Comparison of ENCODE assay signal across 11 cellular contexts in the genomic region with DNA sequence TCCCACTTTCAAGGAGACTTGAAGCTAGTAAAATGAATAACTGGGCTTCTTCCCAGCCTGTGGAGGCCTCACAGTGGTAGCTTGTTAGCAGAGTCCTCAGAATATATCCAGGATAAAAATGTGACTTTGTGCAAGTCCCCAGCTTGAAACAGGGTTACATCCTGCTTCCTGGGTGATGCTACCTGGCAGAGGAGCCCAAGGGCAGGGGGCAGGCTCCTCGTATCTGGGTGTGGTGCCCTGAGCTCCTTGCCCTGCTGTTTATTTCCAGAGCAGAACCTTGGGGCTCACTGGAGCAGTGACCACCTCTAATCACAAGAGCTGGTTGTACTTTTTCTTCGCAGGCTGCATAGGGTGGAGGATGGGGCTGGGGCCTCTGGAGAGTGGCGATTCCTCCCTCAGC.
DNase-seq lines count a peak whose midpoint lies in the region; ATAC-seq and TF ChIP-seq lines count a peak whose summit lies in the region.
"Had no signal": no experiment of that assay in that cellular context is flagged by ENCODE, and none has a peak within 500 bp of the region (broad histone marks: within the 10 kb centered on the region; RNA-seq: fewer than 3 reads in every experiment).

No MANE protein-coding gene starts in this region.

- H3K9me3 ChIP-seq in right cardiac atrium (ENCODE audit: control insufficient read depth, low read length) (no peaks in the 10 kb centered on the region), upper lobe of right lung (no peaks in the 10 kb centered on the region), tibial nerve (peaks cover 0 to 5% (median 0%) of the 10 kb centered on the region in 4 donors)
- H3K9me3 ChIP-seq: neutrophil had no signal

- intact Hi-C loops in Right ventricle myocardium superior (cut with DNase I) (no loop called here), right cardiac atrium (cut with DNase I) (no loop called here), upper lobe of right lung (cut with DNase I) (no loop called here)
- intact Hi-C loops in activated T-helper 1 cell treated with anti-CD3 and anti-CD28 coated beads, Interleukin-12 subunit alpha, Interleukin-12 subunit beta, Interleukin-2, Interleukin-4 antibody, amounts not matched to agents 30 ng/mL and 10 ng/mL and 1 ng/mL, durations not matched to agents 14 hours and 24 hours and 36 hours (cut with micrococcal nuclease), result loop anchor here (10.0 kb wide), 3 partner anchors 353 to 573 kb away; partner anchors contain the start of genes BAG3 and MCMBP

- TF ChIP-seq POLR2A in tibial nerve (IDR thresholded peaks at IDR 0.05), result no peak

- TF ChIP-seq CTCF in upper lobe of right lung (IDR thresholded peaks at IDR 0.05) (no peak), tibial nerve (IDR thresholded peaks at IDR 0.05) (no peak)

- H3K4me1 ChIP-seq in right cardiac atrium (ENCODE audit: control insufficient read depth, insufficient read depth, low read length) (peaks cover 21% of the 10 kb centered on the region), upper lobe of right lung (peaks cover 38% of the 10 kb centered on the region), tibial nerve (peaks cover 0 to 59% (median 20%) of the 10 kb centered on the region in 4 donors)

- H3K4me3 ChIP-seq in right cardiac atrium (ENCODE audit: low read length) (no peak overlapping the region), upper lobe of right lung (no peak overlapping the region), tibial nerve (no peak overlapping the region)
- H3K4me3 ChIP-seq: SJSA1 had no signal

- H3K4me3 Mint-ChIP-seq in activated T-helper 1 cell treated with anti-CD3 and anti-CD28 coated beads, Interleukin-12 subunit alpha, Interleukin-12 subunit beta, Interleukin-2, Interleukin-4 antibody, amounts not matched to agents 30 ng/mL and 10 ng/mL and 1 ng/mL, durations not matched to agents 14 hours and 24 hours and 36 hours, result no peak overlapping the region
- peak overlapping the region in 4 of 8 donors; percentile 52 to 74 (median 66) for H3K4me3 Mint-ChIP-seq in naive B cell

- no peak overlapping the region for H3K27ac ChIP-seq in right cardiac atrium (ENCODE audit: low read length)
- H3K27ac ChIP-seq in upper lobe of right lung, result peak overlapping the region; percentile 58
- peak overlapping the region in 2 of 4 donors; percentile 38 to 71 for H3K27ac ChIP-seq in tibial nerve
- H3K27ac ChIP-seq: SJSA1 had no signal

- no peaks in the 10 kb centered on the region for H3K36me3 ChIP-seq in upper lobe of right lung
- peaks cover 0 to 3% (median 0%) of the 10 kb centered on the region in 3 donors for H3K36me3 ChIP-seq in tibial nerve
- H3K36me3 ChIP-seq: neutrophil, SJSA1 had no signal

- peaks cover 14% of the 10 kb centered on the region for H3K36me3 Mint-ChIP-seq in activated T-helper 1 cell treated with anti-CD3 and anti-CD28 coated beads, Interleukin-12 subunit alpha, Interleukin-12 subunit beta, Interleukin-2, Interleukin-4 antibody, amounts not matched to agents 30 ng/mL and 10 ng/mL and 1 ng/mL, durations not matched to agents 14 hours and 24 hours and 36 hours (ENCODE audit: low read depth)
- peaks cover 8 to 9% of the 10 kb centered on the region in 2 donors for H3K36me3 Mint-ChIP-seq in naive B cell

- H3K4me1 Mint-ChIP-seq in activated T-helper 1 cell treated with anti-CD3 and anti-CD28 coated beads, Interleukin-12 subunit alpha, Interleukin-12 subunit beta, Interleukin-2, Interleukin-4 antibody, amounts not matched to agents 30 ng/mL and 10 ng/mL and 1 ng/mL, durations not matched to agents 14 hours and 24 hours and 36 hours (ENCODE audit: low read depth), result peaks cover 94% of the 10 kb centered on the region
- peaks cover 70 to 95% (median 88%) of the 10 kb centered on the region in 3 donors for H3K4me1 Mint-ChIP-seq in naive B cell

- H3K27me3 ChIP-seq in right cardiac atrium (ENCODE audit: control insufficient read depth, insufficient read depth), result no peaks in the 10 kb centered on the region
- no peaks in the 10 kb centered on the region for H3K27me3 ChIP-seq in upper lobe of right lung
- H3K27me3 ChIP-seq in tibial nerve, result no peaks in the 10 kb centered on the region
- H3K27me3 ChIP-seq: SJSA1 had no signal

- ATAC-seq in Right ventricle myocardium superior (ENCODE audit: poor library complexity) (no peak), right cardiac atrium (no peak), naive B cell (ENCODE audit: low read depth in 2 of 2) (no peak), upper lobe of right lung (no peak), HG02981 (IDR thresholded peaks at IDR 0.05; ENCODE audit: unreplicated experiment) (no peak)

- H3K9me3 Mint-ChIP-seq in activated T-helper 1 cell treated with anti-CD3 and anti-CD28 coated beads, Interleukin-12 subunit alpha, Interleukin-12 subunit beta, Interleukin-2, Interleukin-4 antibody, amounts not matched to agents 30 ng/mL and 10 ng/mL and 1 ng/mL, durations not matched to agents 14 hours and 24 hours and 36 hours, result peaks cover 14% of the 10 kb centered on the region
- peaks cover under 1 to 8% (median 5%) of the 10 kb centered on the region in 7 donors for H3K9me3 Mint-ChIP-seq in naive B cell
- H3K9me3 Mint-ChIP-seq: central memory CD8-positive, alpha-beta T cell had no signal

- peaks cover 2% of the 10 kb centered on the region for H3K27me3 Mint-ChIP-seq in activated T-helper 1 cell treated with anti-CD3 and anti-CD28 coated beads, Interleukin-12 subunit alpha, Interleukin-12 subunit beta, Interleukin-2, Interleukin-4 antibody, amounts not matched to agents 30 ng/mL and 10 ng/mL and 1 ng/mL, durations not matched to agents 14 hours and 24 hours and 36 hours (ENCODE audit: insufficient read depth)
- H3K27me3 Mint-ChIP-seq in naive B cell, result no peaks in the 10 kb centered on the region
- H3K27me3 Mint-ChIP-seq: central memory CD8-positive, alpha-beta T cell had no signal

- 66% methylated on average over 3 of the region's 3 CpGs for WGBS in right cardiac atrium
- 55 to 68% methylated on average over 3 of the region's 3 CpGs for WGBS in tibial nerve, 2 donors

- peak; percentile 22 for DNase-seq in Right ventricle myocardium superior
- no peak for DNase-seq in right cardiac atrium
- no peak for DNase-seq in activated T-helper 1 cell treated with anti-CD3 and anti-CD28 coated beads, Interleukin-12 subunit alpha, Interleukin-12 subunit beta, Interleukin-2, Interleukin-4 antibody, amounts not matched to agents 30 ng/mL and 10 ng/mL and 1 ng/mL, durations not matched to agents 14 hours and 24 hours and 36 hours (ENCODE audit: low spot score)
- no peak for DNase-seq in naive B cell
- no peak for DNase-seq in upper lobe of right lung
- no peak for DNase-seq in NCI-H128 (lab: John Stamatoyannopoulos, UW; ENCODE audit: unreplicated experiment)
- DNase-seq in tibial nerve (ENCODE audit: low spot score in 2 of 2), result no peak

- TF ChIP-seq EP300 in tibial nerve (IDR thresholded peaks at IDR 0.05), result no peak

- peak overlapping the region; percentile 98 for H3K27ac Mint-ChIP-seq in activated T-helper 1 cell treated with anti-CD3 and anti-CD28 coated beads, Interleukin-12 subunit alpha, Interleukin-12 subunit beta, Interleukin-2, Interleukin-4 antibody, amounts not matched to agents 30 ng/mL and 10 ng/mL and 1 ng/mL, durations not matched to agents 14 hours and 24 hours and 36 hours
- peak overlapping the region in 4 of 6 donors; percentile 19 to 100 (median 77) for H3K27ac Mint-ChIP-seq in naive B cell
